In the genomic region with DNA sequence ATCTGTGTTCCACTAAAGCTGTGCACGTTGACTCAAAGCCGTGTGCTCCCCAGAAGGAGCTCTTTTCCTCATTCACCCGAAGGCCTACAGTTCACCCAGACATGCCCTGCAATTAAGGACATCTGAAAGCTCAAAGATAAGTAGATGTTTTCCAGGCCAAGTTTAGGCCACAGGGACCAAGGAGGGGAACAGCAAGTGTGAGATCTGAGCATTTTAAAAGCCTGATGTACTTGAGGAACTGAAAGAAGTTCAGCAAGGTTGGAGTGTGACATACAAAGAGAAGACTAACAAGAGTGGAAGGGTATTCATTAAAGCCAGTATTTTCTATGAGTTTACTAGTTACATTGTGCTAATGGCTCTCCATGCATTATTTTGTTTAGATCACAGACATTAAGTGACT, we compare ENCODE assay signal across 18 cellular contexts.
"Had no signal": no experiment of that assay in that cellular context is flagged by ENCODE, and none has a peak within 500 bp of the region (broad histone marks: within the 10 kb centered on the region; RNA-seq: fewer than 3 reads in every experiment).

No MANE protein-coding gene starts in this region.

- DNase-seq: activated CD4-positive, alpha-beta memory T cell treated with anti-CD3 and anti-CD28 coated beads for 36 hours; activated CD4-positive, alpha-beta T cell treated with anti-CD3 and anti-CD28 coated beads for 1 hour; activated CD8-positive, alpha-beta memory T cell treated with anti-CD3 and anti-CD28 coated beads, Interleukin-2, amount 10 ng/mL, durations not matched to agents 7 days and 5 days; activated effector memory CD4-positive, alpha-beta T cell treated with Interleukin-2 at 50 U/mL for 16 hours; activated naive CD4-positive, alpha-beta T cell treated with anti-CD3 and anti-CD28 coated beads, Interleukin-2, amount 50 U/mL, for 16 hours; activated T-cell treated with anti-CD3 and anti-CD28 coated beads, Interleukin-2, amount 50 U/mL, for 1 hour; adrenal gland; gastrocnemius medialis; left colon; lower lobe of right lung; sigmoid colon; spleen; T-helper 9 cell; upper lobe of right lung had no signal

- ATAC-seq: activated CD8-positive, alpha-beta memory T cell treated with anti-CD3 and anti-CD28 coated beads, Interleukin-2, amount 10 ng/mL, durations not matched to agents 7 days and 5 days; gastrocnemius medialis; left colon; lower lobe of right lung; upper lobe of right lung had no signal

- H3K4me1 ChIP-seq: lower lobe of right lung, sigmoid colon, upper lobe of right lung had no signal

- H3K27ac Mint-ChIP-seq: activated CD4-positive, alpha-beta memory T cell treated with anti-CD3 and anti-CD28 coated beads for 36 hours; activated CD8-positive, alpha-beta memory T cell treated with anti-CD3 and anti-CD28 coated beads, Interleukin-2, amount 10 ng/mL, durations not matched to agents 7 days and 5 days; mesothelial cell of epicardium had no signal

- H3K9me3 ChIP-seq: adrenal gland, gastrocnemius medialis, lower lobe of right lung, sigmoid colon, spleen, thoracic aorta, upper lobe of right lung had no signal

- H3K4me1 Mint-ChIP-seq: mesothelial cell of epicardium, neural crest cell had no signal

- H3K36me3 ChIP-seq: adrenal gland, gastrocnemius medialis, lower lobe of right lung, sigmoid colon, spleen, thoracic aorta, upper lobe of right lung had no signal

- H3K4me3 ChIP-seq: adrenal gland, gastrocnemius medialis, lower lobe of right lung, sigmoid colon, spleen, thoracic aorta, upper lobe of right lung had no signal

- H3K27me3 ChIP-seq: adrenal gland, gastrocnemius medialis, sigmoid colon, spleen, upper lobe of right lung had no signal

- H3K4me3 Mint-ChIP-seq: activated CD4-positive, alpha-beta memory T cell treated with anti-CD3 and anti-CD28 coated beads for 36 hours; activated CD8-positive, alpha-beta memory T cell treated with anti-CD3 and anti-CD28 coated beads, Interleukin-2, amount 10 ng/mL, durations not matched to agents 7 days and 5 days; mesothelial cell of epicardium; neural crest cell had no signal

- H3K9me3 Mint-ChIP-seq: activated CD4-positive, alpha-beta memory T cell treated with anti-CD3 and anti-CD28 coated beads for 36 hours; mesothelial cell of epicardium; neural crest cell had no signal

- H3K27ac ChIP-seq: adrenal gland, epithelial cell of prostate, gastrocnemius medialis, lower lobe of right lung, sigmoid colon, thoracic aorta, upper lobe of right lung had no signal

- H3K36me3 Mint-ChIP-seq: activated CD4-positive, alpha-beta memory T cell treated with anti-CD3 and anti-CD28 coated beads for 36 hours; activated CD8-positive, alpha-beta memory T cell treated with anti-CD3 and anti-CD28 coated beads, Interleukin-2, amount 10 ng/mL, durations not matched to agents 7 days and 5 days; mesothelial cell of epicardium had no signal
